ENCODE assay signal across 13 cellular contexts in genomic region chr2:233062447-233062842, GRCh38. TPM values are rescaled to one million over a fixed set of nuclear protein-coding genes. Genes with fewer than 3 reads are reported as not detected.
DNase-seq lines count a peak whose midpoint lies in the region; ATAC-seq and TF ChIP-seq lines count a peak whose summit lies in the region.
"Had no signal": no experiment of that assay in that cellular context is flagged by ENCODE, and none has a peak within 500 bp of the region (broad histone marks: within the 10 kb centered on the region; RNA-seq: fewer than 3 reads in every experiment).

No MANE protein-coding gene starts in this region.

- CTCF ChIA-PET in activated CD4-positive, alpha-beta T cell treated with anti-CD3 and anti-CD28 coated beads for 36 hours (lab: Charles Lee): no interaction called here

- H3K36me3 ChIP-seq in liver (ENCODE audit: control insufficient read depth in 4 of 4, insufficient read depth in 3 of 4, low read depth in 1 of 4, low read length in 3 of 4) (no peaks in the 10 kb centered on the region), suprapubic skin (no peaks in the 10 kb centered on the region)

- no peak for TF ChIP-seq POLR2A in suprapubic skin (IDR thresholded peaks at IDR 0.05)

- H3K4me1 ChIP-seq in liver (ENCODE audit: control insufficient read depth in 4 of 4, insufficient read depth in 4 of 4, low read length in 3 of 4): peaks cover 0 to 13% (median 3%) of the 10 kb centered on the region in 4 donors
- H3K4me1 ChIP-seq in suprapubic skin: peaks cover 22% of the 10 kb centered on the region
- H3K4me1 ChIP-seq: A549 had no signal

- WGBS in liver: 71% methylated on average over 4 of the region's 4 CpGs
- WGBS in suprapubic skin: 62% methylated on average over 4 of the region's 4 CpGs

- TF ChIP-seq CTCF in liver (IDR thresholded peaks at IDR 0.05; ENCODE audit: low read depth, low read length, missing input control) (no peak), suprapubic skin (IDR thresholded peaks at IDR 0.05) (no peak)

- H3K36me3 Mint-ChIP-seq in activated CD4-positive, alpha-beta T cell treated with anti-CD3 and anti-CD28 coated beads for 36 hours (ENCODE audit: low read depth): peaks cover 15% of the 10 kb centered on the region
- peaks cover 23 to 29% of the 10 kb centered on the region in 2 donors for H3K36me3 Mint-ChIP-seq in activated naive CD4-positive, alpha-beta T cell treated with anti-CD3 and anti-CD28 coated beads, Interleukin-2, amount 50 U/mL, for 72 hours

- no peaks in the 10 kb centered on the region for H3K27me3 Mint-ChIP-seq in activated CD4-positive, alpha-beta T cell treated with anti-CD3 and anti-CD28 coated beads for 36 hours

- ATAC-seq in activated CD4-positive, alpha-beta T cell treated with anti-CD3 and anti-CD28 coated beads for 36 hours: no peak
- no peak for ATAC-seq in activated naive CD4-positive, alpha-beta T cell treated with anti-CD3 and anti-CD28 coated beads, Interleukin-2, amount 50 U/mL, for 72 hours
- ATAC-seq in HG02763 (IDR thresholded peaks at IDR 0.05; ENCODE audit: unreplicated experiment): no peak
- ATAC-seq in GM21390 (IDR thresholded peaks at IDR 0.05; ENCODE audit: unreplicated experiment): no peak

- POLR2A ChIA-PET in activated CD4-positive, alpha-beta T cell treated with anti-CD3 and anti-CD28 coated beads for 36 hours (lab: Charles Lee): no interaction called here

- peak overlapping the region; percentile 25 to 65 for H3K9ac ChIP-seq in liver (ENCODE audit: low read depth in 1 of 2, low read length in 2 of 2)
- H3K9ac ChIP-seq: GM23248 had no signal

- H3K9me3 Mint-ChIP-seq in activated CD4-positive, alpha-beta T cell treated with anti-CD3 and anti-CD28 coated beads for 36 hours (ENCODE audit: low read depth): no peaks in the 10 kb centered on the region
- H3K9me3 Mint-ChIP-seq in activated naive CD4-positive, alpha-beta T cell treated with anti-CD3 and anti-CD28 coated beads, Interleukin-2, amount 50 U/mL, for 72 hours: no peaks in the 10 kb centered on the region

- peak overlapping the region; percentile 69 to 79 for H3K27ac ChIP-seq in liver (ENCODE audit: low read depth in 1 of 2, low read length in 2 of 2)
- peak overlapping the region; percentile 43 for H3K27ac ChIP-seq in suprapubic skin
- H3K27ac ChIP-seq: A549, GM23248 had no signal

- TF ChIP-seq RAD21 in liver (IDR thresholded peaks at IDR 0.05): no peak

- H3K9me3 ChIP-seq in liver (ENCODE audit: control insufficient read depth in 4 of 4, low read length in 3 of 4) (no peaks in the 10 kb centered on the region), suprapubic skin (no peaks in the 10 kb centered on the region)
- H3K9me3 ChIP-seq: A549 had no signal

- H3K4me3 Mint-ChIP-seq in activated CD4-positive, alpha-beta T cell treated with anti-CD3 and anti-CD28 coated beads for 36 hours: peak overlapping the region; percentile 96

- H3K4me1 Mint-ChIP-seq in activated CD4-positive, alpha-beta T cell treated with anti-CD3 and anti-CD28 coated beads for 36 hours: peaks cover 46% of the 10 kb centered on the region

- intact Hi-C loops in activated CD4-positive, alpha-beta T cell treated with anti-CD3 and anti-CD28 coated beads for 36 hours (cut with DNase I, micrococcal nuclease): loop anchor here (5.0 kb wide), 2 partner anchors 170 to 290 kb away; partner anchors contain the start of gene DGKD (in 1 of the 2)

- H3K4me3 ChIP-seq in liver (ENCODE audit: low read depth in 1 of 3, low read length in 3 of 3): no peak overlapping the region
- peak overlapping the region; percentile 43 for H3K4me3 ChIP-seq in suprapubic skin
- H3K4me3 ChIP-seq: A549, GM23248 had no signal

- no peaks in the 10 kb centered on the region for H3K27me3 ChIP-seq in liver (ENCODE audit: control insufficient read depth in 4 of 4, insufficient read depth in 4 of 4, low read length in 3 of 4)
- H3K27me3 ChIP-seq in suprapubic skin: no peaks in the 10 kb centered on the region

- TF ChIP-seq EP300 in suprapubic skin (IDR thresholded peaks at IDR 0.05): no peak

- no peak for DNase-seq in activated CD4-positive, alpha-beta T cell treated with anti-CD3 and anti-CD28 coated beads for 36 hours
- DNase-seq in activated CD4-positive, alpha-beta T cell treated with anti-CD3 and anti-CD28 coated beads for 1 hour: no peak
- DNase-seq in activated naive CD4-positive, alpha-beta T cell treated with anti-CD3 and anti-CD28 coated beads, Interleukin-2, amount 50 U/mL, for 72 hours (ENCODE audit: low spot score in 2 of 2): no peak
- peak; percentile 49 to 55 for DNase-seq in suprapubic skin (ENCODE audit: low spot score in 2 of 2)
- DNase-seq in NCI-H1105 (lab: John Stamatoyannopoulos, UW): no peak
- DNase-seq: GM23248, hippocampal formation, NCI-H524 treated with DMSO at 0.1 percent for 48 hours had no signal

- H3K27ac Mint-ChIP-seq in activated CD4-positive, alpha-beta T cell treated with anti-CD3 and anti-CD28 coated beads for 36 hours: peak overlapping the region; percentile 90
- H3K27ac Mint-ChIP-seq in activated naive CD4-positive, alpha-beta T cell treated with anti-CD3 and anti-CD28 coated beads, Interleukin-2, amount 50 U/mL, for 72 hours: peak overlapping the region; percentile 74 to 98

TF ChIP-seq in liver, 16 proteins besides CTCF, POLR2A, EP300 and RAD21:
- TF ChIP-seq NR2F2 (IDR thresholded peaks at IDR 0.05): no peak
- no peak for TF ChIP-seq YY1 (IDR thresholded peaks at IDR 0.05)
- TF ChIP-seq JUND (IDR thresholded peaks at IDR 0.05): no peak
- no peak for TF ChIP-seq FOXA1 (IDR thresholded peaks at IDR 0.05)
- TF ChIP-seq GABPA (IDR thresholded peaks at IDR 0.05 in 1 of 2, conservative IDR thresholded peaks at IDR 0.05 in 1 of 2): no peak
- no peak for TF ChIP-seq TAF1 (conservative IDR thresholded peaks at IDR 0.05)

RNA-seq across cellular contexts. Expression of gene INPP5D, which starts 2.3 kb away (rescaled TPM):
- 10 to 100 TPM; 40.5 to 53.4 TPM for total RNA-seq in activated CD4-positive, alpha-beta T cell treated with anti-CD3 and anti-CD28 coated beads for 36 hours
- 10 to 100 TPM; 70.7 to 71.1 TPM for total RNA-seq in activated naive CD4-positive, alpha-beta T cell treated with anti-CD3 and anti-CD28 coated beads, Interleukin-2, amount 50 U/mL, for 72 hours
- total RNA-seq in liver (10 to 100 TPM in 1 of 2 donors, 1 to 10 TPM in 1; 8.9 to 18.8 TPM), suprapubic skin (10 to 100 TPM in 2 of 4 donors, 1 to 10 TPM in 2; 6.5 to 18.7 (median 11.5) TPM)
- polyA plus RNA-seq in liver: 1 to 10 TPM; 2.9 to 4.2 TPM
- total RNA-seq: GM23248 had no signal

RNA-seq across cellular contexts. Expression of gene NEU2, which starts 30.0 kb away (rescaled TPM):
- not detected for total RNA-seq in activated CD4-positive, alpha-beta T cell treated with anti-CD3 and anti-CD28 coated beads for 36 hours
- not detected for total RNA-seq in activated naive CD4-positive, alpha-beta T cell treated with anti-CD3 and anti-CD28 coated beads, Interleukin-2, amount 50 U/mL, for 72 hours
- total RNA-seq in liver (not detected), suprapubic skin (10 to 100 TPM in 1 of 4 donors, 1 to 10 TPM in 3; 1.7 to 19.9 (median 5.8) TPM)
- polyA plus RNA-seq in liver: not detected
- total RNA-seq: GM23248, pulmonary artery endothelial cell had no signal
- polyA plus RNA-seq: A549, GM23248 had no signal

RNA-seq across cellular contexts. Expression of gene NGEF, which starts 49.4 kb away (rescaled TPM):
- 1 to 10 TPM; 1.5 to 2.0 TPM for total RNA-seq in activated CD4-positive, alpha-beta T cell treated with anti-CD3 and anti-CD28 coated beads for 36 hours
- total RNA-seq in activated naive CD4-positive, alpha-beta T cell treated with anti-CD3 and anti-CD28 coated beads, Interleukin-2, amount 50 U/mL, for 72 hours: under 1 TPM in 1 of 2 donors, not detected in 1; 0.23 TPM
- total RNA-seq in liver (10 to 100 TPM; 10.6 to 22.6 TPM), suprapubic skin (10 to 100 TPM; 14.4 to 25.0 (median 17.9) TPM)
- polyA plus RNA-seq in liver: 10 to 100 TPM; 10.7 to 10.9 TPM
- polyA plus RNA-seq: GM23248 had no signal

Comparison
In these comparisons a context has a peak if more than half of its experiments do, and no peak if none do; other contexts are left out.
1. DNase-seq: peak in suprapubic skin (2 of 2); none in activated CD4-positive, alpha-beta T cell treated with anti-CD3 and anti-CD28 coated beads for 36 hours (single experiment), activated CD4-positive, alpha-beta T cell treated with anti-CD3 and anti-CD28 coated beads for 1 hour (single experiment), activated naive CD4-positive, alpha-beta T cell treated with anti-CD3 and anti-CD28 coated beads, Interleukin-2, amount 50 U/mL, for 72 hours (0 of 2) and NCI-H1105 (single experiment).